ENCODE assay signal across 16 cellular contexts in the genomic region with DNA sequence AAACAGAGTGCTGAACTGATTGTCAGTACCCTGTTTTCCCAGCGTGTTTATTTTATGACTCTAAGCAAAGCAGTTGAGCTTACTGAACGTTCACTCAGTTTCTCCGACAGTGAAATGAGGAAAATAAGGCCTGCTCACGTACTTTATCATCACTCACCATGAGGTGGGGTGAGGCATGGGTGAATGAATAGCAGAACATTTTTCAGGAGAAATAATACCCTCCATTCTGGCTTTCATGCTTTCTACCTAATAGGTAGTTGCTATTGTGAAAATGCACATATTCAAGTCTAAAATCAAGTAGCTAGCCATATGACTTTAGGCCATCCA.
A peak's percentile ranks its signal among the peaks of the same experiment; 100 is the strongest.
DNase-seq lines count a peak whose midpoint lies in the region; ATAC-seq and TF ChIP-seq lines count a peak whose summit lies in the region.
"Had no signal": no experiment of that assay in that cellular context is flagged by ENCODE, and none has a peak within 500 bp of the region (broad histone marks: within the 10 kb centered on the region; RNA-seq: fewer than 3 reads in every experiment).

No MANE protein-coding gene starts in this region.

- no peaks in the 10 kb centered on the region for H4K20me1 ChIP-seq in osteoblast (ENCODE audit: insufficient read depth, low read length)

- no peak for TF ChIP-seq CTCF in choroid plexus epithelial cell (conservative IDR thresholded peaks at IDR 0.05; ENCODE audit: low read depth, low read length)
- no peak for TF ChIP-seq CTCF in osteoblast (IDR thresholded peaks at IDR 0.05; ENCODE audit: extremely low read depth, low read depth, low read length)
- TF ChIP-seq CTCF in tibial artery (IDR thresholded peaks at IDR 0.05), result no peak

- H3K4me2 ChIP-seq in osteoblast (ENCODE audit: insufficient read depth, low read length), result no peak overlapping the region

- CTCF ChIA-PET in CD4-positive, alpha-beta memory T cell (lab: Charles Lee; ENCODE audit: partially characterized antibody), result interaction anchor here (0.5 to 3.5 kb wide), 16 partner anchors 10 to 389 kb away, joined by 3 to 28 read pairs (median 4); a partner anchor contains a TSS

- no peaks in the 10 kb centered on the region for H3K27me3 ChIP-seq in osteoblast (ENCODE audit: insufficient read depth, low read length)
- H3K27me3 ChIP-seq in tibial artery, result no peaks in the 10 kb centered on the region
- no peaks in the 10 kb centered on the region for H3K27me3 ChIP-seq in CD4-positive, alpha-beta memory T cell (ENCODE audit: insufficient read depth, low read length)

- H3K4me1 ChIP-seq in osteoblast (ENCODE audit: insufficient read depth, low read length) (peaks cover 33% of the 10 kb centered on the region), tibial artery (peaks cover 0 to 59% (median 38%) of the 10 kb centered on the region in 4 donors)
- H3K4me1 ChIP-seq in CD4-positive, alpha-beta memory T cell (ENCODE audit: insufficient read depth, low read length), result no peaks in the 10 kb centered on the region

- peaks cover 30% of the 10 kb centered on the region for H3K4me1 Mint-ChIP-seq in activated naive CD8-positive, alpha-beta T cell (ENCODE audit: low read depth)
- peaks cover 0 to 10% (median 8%) of the 10 kb centered on the region in 4 donors for H3K4me1 Mint-ChIP-seq in CD4-positive, alpha-beta memory T cell

- intact Hi-C loops in tibial artery (cut with DNase I; ENCODE audit: low total_unique reads), result no loop called here
- intact Hi-C loops in CD4-positive, alpha-beta memory T cell (cut with micrococcal nuclease), result loop anchor here (1.0 to 5.0 kb wide), 4 partner anchors 40 to 251 kb away; no protein-coding TSS in a partner anchor

- peaks cover 43% of the 10 kb centered on the region for H3K36me3 Mint-ChIP-seq in activated naive CD8-positive, alpha-beta T cell
- H3K36me3 Mint-ChIP-seq in CD4-positive, alpha-beta memory T cell, result peaks cover 70 to 88% of the 10 kb centered on the region in 2 donors

- no peaks in the 10 kb centered on the region for H3K79me2 ChIP-seq in osteoblast (ENCODE audit: insufficient read depth, low read length)

- ATAC-seq in GM18907 (IDR thresholded peaks at IDR 0.05; ENCODE audit: unreplicated experiment), result no peak

- H3K27ac ChIP-seq in osteoblast (ENCODE audit: low read depth, low read length) (peak overlapping the region; percentile 68), tibial artery (peak overlapping the region; percentile 69 to 79)
- H3K27ac ChIP-seq in CD4-positive, alpha-beta memory T cell (ENCODE audit: low read depth, low read length), result no peak overlapping the region

- peaks cover 5% of the 10 kb centered on the region for H3K9me3 Mint-ChIP-seq in activated naive CD8-positive, alpha-beta T cell (ENCODE audit: low read depth)
- peaks cover 0 to 9% (median 8%) of the 10 kb centered on the region in 8 donors for H3K9me3 Mint-ChIP-seq in CD4-positive, alpha-beta memory T cell
- H3K9me3 Mint-ChIP-seq: activated T-helper 17 cell treated with anti-CD3 and anti-CD28 coated beads, Interleukin-2, amount 50 U/mL, for 72 hours had no signal

- H2AFZ ChIP-seq in osteoblast (ENCODE audit: low read length), result no peak overlapping the region

- no peak overlapping the region for H3K4me3 Mint-ChIP-seq in activated naive CD8-positive, alpha-beta T cell
- no peak overlapping the region for H3K4me3 Mint-ChIP-seq in CD4-positive, alpha-beta memory T cell
- H3K4me3 Mint-ChIP-seq: activated CD4-positive, alpha-beta memory T cell treated with anti-CD3 and anti-CD28 coated beads for 36 hours; activated T-helper 17 cell treated with anti-CD3 and anti-CD28 coated beads, Interleukin-2, amount 50 U/mL, for 72 hours; B cell had no signal

- no peaks in the 10 kb centered on the region for H3K27me3 Mint-ChIP-seq in activated naive CD8-positive, alpha-beta T cell
- H3K27me3 Mint-ChIP-seq in CD4-positive, alpha-beta memory T cell, result no peaks in the 10 kb centered on the region
- H3K27me3 Mint-ChIP-seq: activated CD4-positive, alpha-beta memory T cell treated with anti-CD3 and anti-CD28 coated beads for 36 hours; activated T-helper 17 cell treated with anti-CD3 and anti-CD28 coated beads, Interleukin-2, amount 50 U/mL, for 72 hours; B cell had no signal

- H3K36me3 ChIP-seq in osteoblast (ENCODE audit: insufficient read depth, low read length) (peaks cover 23% of the 10 kb centered on the region), tibial artery (peaks cover 15 to 22% (median 20%) of the 10 kb centered on the region in 3 donors)
- peaks cover 23% of the 10 kb centered on the region for H3K36me3 ChIP-seq in CD4-positive, alpha-beta memory T cell (ENCODE audit: insufficient read depth, low read length)

- POLR2A ChIA-PET in CD4-positive, alpha-beta memory T cell (lab: Charles Lee; ENCODE audit: partially characterized antibody), result interaction anchor here (1.2 to 3.3 kb wide), 6 partner anchors 22 to 211 kb away, joined by 3 to 15 read pairs (median 4); a partner anchor contains a TSS

- H3K4me3 ChIP-seq in choroid plexus epithelial cell (ENCODE audit: low read depth, low read length), result no peak overlapping the region
- no peak overlapping the region for H3K4me3 ChIP-seq in osteoblast (ENCODE audit: insufficient read depth, low read length)
- no peak overlapping the region for H3K4me3 ChIP-seq in tibial artery
- no peak overlapping the region for H3K4me3 ChIP-seq in CD4-positive, alpha-beta memory T cell (ENCODE audit: low read length in 2 of 2)
- H3K4me3 ChIP-seq: GM12878 had no signal

- no peaks in the 10 kb centered on the region for H3K9me3 ChIP-seq in osteoblast (ENCODE audit: low read depth, low read length)
- no peaks in the 10 kb centered on the region for H3K9me3 ChIP-seq in tibial artery
- no peaks in the 10 kb centered on the region for H3K9me3 ChIP-seq in CD4-positive, alpha-beta memory T cell (ENCODE audit: control insufficient read depth in 1 of 2, low read length in 2 of 2)

- DNase-seq in choroid plexus epithelial cell (ENCODE audit: low read depth), result peak; percentile 42
- no peak for DNase-seq in osteoblast (ENCODE audit: insufficient read length, low spot score, missing footprints)
- DNase-seq in tibial artery, result no peak
- no peak for DNase-seq in effector CD4-positive, alpha-beta T cell
- no peak for DNase-seq in CD4-positive, alpha-beta memory T cell
- DNase-seq: GDM1; NCI-H187; NCI-H446; NK-92 treated with Interleukin-12 subunit alpha and Interleukin-12 subunit beta, amount 100 ng/mL, for 24 hours; retina had no signal

- H3K27ac Mint-ChIP-seq in activated naive CD8-positive, alpha-beta T cell, result peak overlapping the region; percentile 81
- H3K27ac Mint-ChIP-seq in CD4-positive, alpha-beta memory T cell, result peak overlapping the region in 1 of 7 donors; percentile 7
- H3K27ac Mint-ChIP-seq: activated CD4-positive, alpha-beta memory T cell treated with anti-CD3 and anti-CD28 coated beads for 36 hours; activated T-helper 17 cell treated with anti-CD3 and anti-CD28 coated beads, Interleukin-2, amount 50 U/mL, for 72 hours; B cell had no signal
